ENCODE assay signal across 21 cellular contexts in genomic region chr3:188490416-188490815, GRCh38.
A peak's percentile ranks its signal among the peaks of the same experiment; 100 is the strongest.
DNase-seq lines count a peak whose midpoint lies in the region; ATAC-seq, FAIRE-seq and TF ChIP-seq lines count a peak whose summit lies in the region.
"Had no signal": no experiment of that assay in that cellular context is flagged by ENCODE, and none has a peak within 500 bp of the region (broad histone marks: within the 10 kb centered on the region; RNA-seq: fewer than 3 reads in every experiment).

No MANE protein-coding gene starts in this region.

- H3K27ac ChIP-seq in left ventricle myocardium inferior (replicated peaks): no peak overlapping the region
- peak overlapping the region; percentile 22 for H3K27ac ChIP-seq in astrocyte (ENCODE audit: low read depth, low read length)
- H3K27ac ChIP-seq in psoas muscle: peak overlapping the region; percentile 71

- TF ChIP-seq CTCF in left ventricle myocardium inferior (IDR thresholded peaks at IDR 0.05; ENCODE audit: borderline replicate concordance) (no peak), astrocyte (IDR thresholded peaks at IDR 0.05; ENCODE audit: insufficient read depth, low read depth, low read length) (no peak), psoas muscle (IDR thresholded peaks at IDR 0.05) (no peak)

- H3K27me3 Mint-ChIP-seq in astrocyte (ENCODE audit: low read depth, unreplicated experiment): no peaks in the 10 kb centered on the region
- H3K27me3 Mint-ChIP-seq: CD4-positive, CD25-positive, alpha-beta regulatory T cell had no signal

- H3K4me1 ChIP-seq in left ventricle myocardium inferior (peaks cover 24% of the 10 kb centered on the region), astrocyte (ENCODE audit: insufficient read depth, low read length) (peaks cover 18% of the 10 kb centered on the region), psoas muscle (peaks cover 14% of the 10 kb centered on the region)
- H3K4me1 ChIP-seq: BE2C had no signal

- DNase-seq in Right ventricle myocardium inferior (ENCODE audit: missing footprints): peak; percentile 54
- DNase-seq in left ventricle myocardium inferior: no peak
- DNase-seq in astrocyte (ENCODE audit: low read depth): no peak
- no peak for DNase-seq in psoas muscle
- DNase-seq in NCI-H446 treated with DMSO at 0.1 percent for 48 hours (lab: John Stamatoyannopoulos, UW): no peak
- no peak for DNase-seq in DMS 273 treated with DMSO at 0.1 percent for 48 hours (lab: John Stamatoyannopoulos, UW)
- no peak for DNase-seq in frontal cortex (ENCODE audit: low spot score in 2 of 2)
- no peak for DNase-seq in stimulated activated CD4-positive, alpha-beta T cell treated with anti-CD3 and anti-CD28 coated beads, Interleukin-4, amount 100 ng/mL, for 1 hour
- DNase-seq: 8988T; BE2C; CD4-positive, CD25-positive, alpha-beta regulatory T cell; COR-L47; DMS153; GF-D8; NCI-H1105 treated with DMSO at 0.1 percent for 48 hours; NCI-H1694; NCI-H2081 treated with DMSO at 0.1 percent for 48 hours; SHP77 treated with DMSO at 0.1 percent for 48 hours had no signal

- H3K9me3 Mint-ChIP-seq in astrocyte (ENCODE audit: unreplicated experiment): peaks cover 3% of the 10 kb centered on the region
- H3K9me3 Mint-ChIP-seq: CD4-positive, CD25-positive, alpha-beta regulatory T cell; GM23338 had no signal

- H3K4me3 ChIP-seq in left ventricle myocardium inferior (no peak overlapping the region), astrocyte (ENCODE audit: insufficient read depth, low read depth, low read length) (no peak overlapping the region), psoas muscle (no peak overlapping the region)
- H3K4me3 ChIP-seq: GM23338, K562 had no signal

- H3K36me3 Mint-ChIP-seq in astrocyte (ENCODE audit: low read depth, unreplicated experiment): peaks cover 10% of the 10 kb centered on the region

- intact Hi-C loops in Right ventricle myocardium inferior (cut with DNase I): loop anchor here (10.0 kb wide), 1 partner anchor 446 kb away; no protein-coding TSS in a partner anchor
- intact Hi-C loops in left ventricle myocardium inferior (cut with micrococcal nuclease): no loop called here
- intact Hi-C loops in psoas muscle (cut with DNase I): loop anchor here in 1 of 2 donors (5.0 kb wide), 1 partner anchor 57 kb away; no protein-coding TSS in a partner anchor

- FAIRE-seq in astrocyte (lab: Jason Lieb, UNC): no peak
- FAIRE-seq in frontal cortex (lab: Jason Lieb, UNC): no peak
- FAIRE-seq: GM19239, K562 had no signal

- H3K27me3 ChIP-seq in left ventricle myocardium inferior (ENCODE audit: low read depth): no peaks in the 10 kb centered on the region
- H3K27me3 ChIP-seq in astrocyte (ENCODE audit: insufficient read depth, low read length): no peaks in the 10 kb centered on the region
- no peaks in the 10 kb centered on the region for H3K27me3 ChIP-seq in psoas muscle (ENCODE audit: insufficient read depth in 3 of 3, low read length in 2 of 3)
- H3K27me3 ChIP-seq: BE2C had no signal

- H3K4me1 Mint-ChIP-seq in astrocyte (ENCODE audit: low read depth, unreplicated experiment): peaks cover 29% of the 10 kb centered on the region

- H3K9me3 ChIP-seq in left ventricle myocardium inferior (replicated peaks): no peaks in the 10 kb centered on the region
- H3K9me3 ChIP-seq in astrocyte (ENCODE audit: insufficient read depth, low read depth, low read length): no peaks in the 10 kb centered on the region
- no peaks in the 10 kb centered on the region for H3K9me3 ChIP-seq in psoas muscle
- H3K9me3 ChIP-seq: BE2C had no signal

- H3K79me2 ChIP-seq in astrocyte (ENCODE audit: insufficient read depth, low read length): peaks cover 32% of the 10 kb centered on the region

- peak overlapping the region; percentile 5 for H3K27ac Mint-ChIP-seq in astrocyte (ENCODE audit: unreplicated experiment)
- H3K27ac Mint-ChIP-seq: CD4-positive, CD25-positive, alpha-beta regulatory T cell; GM23338 had no signal

- no peak overlapping the region for H2AFZ ChIP-seq in astrocyte (ENCODE audit: low read depth, low read length)
- H2AFZ ChIP-seq: GM23338 had no signal

- H3K36me3 ChIP-seq in left ventricle myocardium inferior (peaks cover 3% of the 10 kb centered on the region), astrocyte (ENCODE audit: insufficient read depth, low read length) (no peaks in the 10 kb centered on the region), psoas muscle (ENCODE audit: insufficient read depth in 1 of 2, low read depth in 1 of 2) (peaks cover 0 to 8% of the 10 kb centered on the region in 2 donors)
- H3K36me3 ChIP-seq: BE2C had no signal

- ATAC-seq in Right ventricle myocardium inferior: no peak
- no peak for ATAC-seq in psoas muscle
- ATAC-seq: GM23338, K562 had no signal

- H3K4me2 ChIP-seq in astrocyte (ENCODE audit: low read length): peak overlapping the region; percentile 2
- H3K4me2 ChIP-seq: GM23338 had no signal

- peaks cover 14% of the 10 kb centered on the region for H4K20me1 ChIP-seq in astrocyte (ENCODE audit: insufficient read depth, low read length)

- no peak overlapping the region for H3K9ac ChIP-seq in astrocyte (ENCODE audit: low read length)

- no peak overlapping the region for H3K4me3 Mint-ChIP-seq in astrocyte (ENCODE audit: unreplicated experiment)
- H3K4me3 Mint-ChIP-seq: CD4-positive, CD25-positive, alpha-beta regulatory T cell; GM23338 had no signal

- WGBS in psoas muscle, 3 donors: 97 to 100% (median 98%) methylated on average over 10 to 11 of the region's 11 CpGs
